ENCODE assay signal across 12 cellular contexts in the genomic region with DNA sequence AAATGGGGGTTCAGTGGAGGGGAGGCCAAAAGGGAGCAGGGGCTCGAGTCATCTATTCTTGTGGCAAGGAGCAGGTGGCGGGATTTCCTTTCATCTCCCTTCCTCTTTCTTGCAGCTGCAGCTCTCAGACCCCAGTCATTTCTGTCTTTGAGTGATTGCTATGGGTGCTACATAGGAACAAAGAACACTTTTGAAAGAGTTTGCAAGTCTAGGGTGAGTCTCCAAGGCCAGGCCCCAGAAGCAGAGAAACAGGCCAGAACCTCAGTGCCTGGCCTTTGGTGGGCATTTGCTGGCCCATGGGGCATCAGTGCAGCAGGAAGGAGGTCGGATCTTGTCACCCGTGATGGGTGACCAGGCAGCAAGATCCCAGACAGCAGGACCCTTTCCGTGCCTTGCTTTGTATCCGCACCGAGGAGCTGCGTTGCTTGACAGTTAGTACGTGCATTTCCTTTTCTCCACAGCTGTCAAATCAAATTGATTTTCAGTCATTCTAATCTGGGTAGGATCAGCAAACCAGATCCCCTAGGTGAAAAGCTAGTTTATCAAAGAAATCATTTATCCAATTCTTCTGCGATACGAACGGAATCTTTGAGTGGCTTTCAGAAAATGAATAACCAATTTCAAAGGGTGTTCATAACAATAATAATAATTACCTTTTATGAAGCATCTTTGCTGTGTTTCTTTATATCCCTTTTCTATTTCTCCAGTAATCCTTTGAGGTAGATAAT.
DNase-seq lines count a peak whose midpoint lies in the region; ATAC-seq and TF ChIP-seq lines count a peak whose summit lies in the region.
"Had no signal": no experiment of that assay in that cellular context is flagged by ENCODE, and none has a peak within 500 bp of the region (broad histone marks: within the 10 kb centered on the region; RNA-seq: fewer than 3 reads in every experiment).

No MANE protein-coding gene starts in this region.

- no peak overlapping the region for H3K4me3 Mint-ChIP-seq in CD8-positive, alpha-beta T cell
- H3K4me3 Mint-ChIP-seq: H9 had no signal

- H3K4me3 ChIP-seq in CD8-positive, alpha-beta T cell (ENCODE audit: low read depth, low read length) = no peak overlapping the region
- H3K4me3 ChIP-seq: prostate gland had no signal

- peak; percentile 83 for ATAC-seq in GM18502 (IDR thresholded peaks at IDR 0.05; ENCODE audit: poor library complexity, unreplicated experiment)
- peak; percentile 78 for ATAC-seq in GM19455 (IDR thresholded peaks at IDR 0.05; ENCODE audit: unreplicated experiment)
- ATAC-seq in HG02973 (IDR thresholded peaks at IDR 0.05; ENCODE audit: unreplicated experiment) = peak; percentile 91
- ATAC-seq in CD8-positive, alpha-beta T cell = no peak
- ATAC-seq in GM19324 (IDR thresholded peaks at IDR 0.05; ENCODE audit: low FRiP score, unreplicated experiment) = no peak
- ATAC-seq: left colon had no signal

- H3K27ac ChIP-seq in RWPE1 = peak overlapping the region; percentile 52
- H3K27ac ChIP-seq in CD8-positive, alpha-beta T cell (ENCODE audit: low read depth, low read length) = no peak overlapping the region
- H3K27ac ChIP-seq: epithelial cell of prostate, prostate gland had no signal

- no peak for TF ChIP-seq CTCF in RWPE1 (conservative IDR thresholded peaks at IDR 0.05; ENCODE audit: low read depth)
- no peak for TF ChIP-seq CTCF in CD8-positive, alpha-beta T cell (IDR thresholded peaks at IDR 0.05)

- no peaks in the 10 kb centered on the region for H3K9me3 Mint-ChIP-seq in CD8-positive, alpha-beta T cell
- H3K9me3 Mint-ChIP-seq: H9 had no signal

- H3K4me1 Mint-ChIP-seq in CD8-positive, alpha-beta T cell (ENCODE audit: low read depth) = peaks cover 4% of the 10 kb centered on the region

- DNase-seq in RWPE1 (ENCODE audit: low spot score) (no peak), NCI-H526 (lab: John Stamatoyannopoulos, UW) (no peak), DMS79 (lab: John Stamatoyannopoulos, UW) (no peak)
- no peak for DNase-seq in CD8-positive, alpha-beta T cell
- DNase-seq: H9, left colon had no signal

- H3K36me3 Mint-ChIP-seq in CD8-positive, alpha-beta T cell = no peaks in the 10 kb centered on the region

- intact Hi-C loops in CD8-positive, alpha-beta T cell (cut with DNase I, micrococcal nuclease) = no loop called here

- no peaks in the 10 kb centered on the region for H3K36me3 ChIP-seq in CD8-positive, alpha-beta T cell (ENCODE audit: insufficient read depth, low read length)
- H3K36me3 ChIP-seq: prostate gland had no signal

- no peaks in the 10 kb centered on the region for H3K4me1 ChIP-seq in CD8-positive, alpha-beta T cell (ENCODE audit: insufficient read depth, low read length)

- no peaks in the 10 kb centered on the region for H3K9me3 ChIP-seq in CD8-positive, alpha-beta T cell (ENCODE audit: low read length)
- H3K9me3 ChIP-seq: prostate gland had no signal

- H3K27me3 ChIP-seq in CD8-positive, alpha-beta T cell (ENCODE audit: insufficient read depth, low read length) = no peaks in the 10 kb centered on the region

- H3K27ac Mint-ChIP-seq in CD8-positive, alpha-beta T cell = no peak overlapping the region
- H3K27ac Mint-ChIP-seq: H9 had no signal

- POLR2A ChIA-PET in RWPE1 (lab: Yijun Ruan, JAX; ENCODE audit: low non-redundant PET) = no interaction called here
- POLR2A ChIA-PET in CD8-positive, alpha-beta T cell (lab: Charles Lee) = no interaction called here

- H3K27me3 Mint-ChIP-seq in CD8-positive, alpha-beta T cell (ENCODE audit: low read depth) = no peaks in the 10 kb centered on the region

- CTCF ChIA-PET in RWPE1 (lab: Yijun Ruan, JAX) = no interaction called here
- CTCF ChIA-PET in CD8-positive, alpha-beta T cell (lab: Charles Lee) = interaction anchor here (0.6 kb wide), 1 partner anchor 1160 kb away, joined by 5 read pairs; no protein-coding TSS in a partner anchor

Comparison
In these comparisons a context has a peak if more than half of its experiments do, and no peak if none do; other contexts are left out.
1. ATAC-seq: peak in GM18502 (single experiment), GM19455 (single experiment) and HG02973 (single experiment); none in CD8-positive, alpha-beta T cell (single experiment) and GM19324 (single experiment).